ENCODE assay signal across 1 cellular context in the genomic region with DNA sequence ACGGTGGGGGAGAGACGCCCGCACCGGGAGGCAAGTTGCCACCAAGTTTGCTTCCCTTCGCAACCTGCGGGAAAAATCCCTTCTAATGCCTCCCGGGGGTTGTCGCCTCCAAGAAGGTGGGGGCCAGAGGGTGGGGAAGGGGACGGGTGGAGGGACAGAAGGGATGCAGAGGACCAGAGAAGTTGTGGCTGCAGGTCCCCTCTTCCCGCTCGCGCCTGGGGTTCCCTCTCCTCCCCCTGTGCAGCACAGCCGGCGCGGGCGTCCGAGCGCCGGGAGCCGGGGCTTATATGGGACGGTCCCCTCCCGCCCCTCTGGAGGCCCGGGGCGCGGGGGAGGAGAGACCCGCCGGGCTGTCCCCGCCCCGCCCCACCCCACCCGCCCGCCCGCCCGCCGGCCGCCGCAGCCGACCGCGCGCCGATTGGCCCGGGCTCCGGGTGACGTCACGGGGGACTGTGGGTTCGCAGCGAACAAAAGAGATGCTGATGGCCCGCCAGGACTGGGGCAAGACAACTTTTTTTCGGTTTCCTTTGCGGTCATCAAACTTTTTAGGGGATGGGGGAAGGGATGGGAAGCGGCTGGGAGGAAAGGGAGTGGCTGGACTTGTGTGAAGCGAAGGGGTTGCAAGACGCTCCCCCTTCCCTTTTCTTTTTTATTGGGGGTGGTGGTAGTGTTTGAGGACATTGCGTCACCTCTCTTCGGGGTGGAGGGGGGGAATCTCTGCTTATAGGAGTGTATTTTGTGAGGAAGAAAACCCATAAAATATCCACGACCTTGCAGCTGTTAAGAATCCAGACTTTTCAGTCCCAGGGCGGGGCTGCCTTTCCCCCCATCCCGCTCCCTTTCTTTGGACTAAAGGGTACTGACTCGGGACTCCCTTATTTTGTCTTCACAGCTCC.
A peak's percentile ranks its signal among the peaks of the same experiment; 100 is the strongest.
TF ChIP-seq lines count a peak whose summit lies in the region.

A gene (minus strand): TSS at position 260 of the 896 bp plus-strand sequence. CDS start 266 bp downstream, outside the sequence.

TF ChIP-seq in HepG2, 621 proteins besides CTCF, POLR2A, EP300 and RAD21 (continued from another document and continues in another):
- TF ChIP-seq, protein P1, sequence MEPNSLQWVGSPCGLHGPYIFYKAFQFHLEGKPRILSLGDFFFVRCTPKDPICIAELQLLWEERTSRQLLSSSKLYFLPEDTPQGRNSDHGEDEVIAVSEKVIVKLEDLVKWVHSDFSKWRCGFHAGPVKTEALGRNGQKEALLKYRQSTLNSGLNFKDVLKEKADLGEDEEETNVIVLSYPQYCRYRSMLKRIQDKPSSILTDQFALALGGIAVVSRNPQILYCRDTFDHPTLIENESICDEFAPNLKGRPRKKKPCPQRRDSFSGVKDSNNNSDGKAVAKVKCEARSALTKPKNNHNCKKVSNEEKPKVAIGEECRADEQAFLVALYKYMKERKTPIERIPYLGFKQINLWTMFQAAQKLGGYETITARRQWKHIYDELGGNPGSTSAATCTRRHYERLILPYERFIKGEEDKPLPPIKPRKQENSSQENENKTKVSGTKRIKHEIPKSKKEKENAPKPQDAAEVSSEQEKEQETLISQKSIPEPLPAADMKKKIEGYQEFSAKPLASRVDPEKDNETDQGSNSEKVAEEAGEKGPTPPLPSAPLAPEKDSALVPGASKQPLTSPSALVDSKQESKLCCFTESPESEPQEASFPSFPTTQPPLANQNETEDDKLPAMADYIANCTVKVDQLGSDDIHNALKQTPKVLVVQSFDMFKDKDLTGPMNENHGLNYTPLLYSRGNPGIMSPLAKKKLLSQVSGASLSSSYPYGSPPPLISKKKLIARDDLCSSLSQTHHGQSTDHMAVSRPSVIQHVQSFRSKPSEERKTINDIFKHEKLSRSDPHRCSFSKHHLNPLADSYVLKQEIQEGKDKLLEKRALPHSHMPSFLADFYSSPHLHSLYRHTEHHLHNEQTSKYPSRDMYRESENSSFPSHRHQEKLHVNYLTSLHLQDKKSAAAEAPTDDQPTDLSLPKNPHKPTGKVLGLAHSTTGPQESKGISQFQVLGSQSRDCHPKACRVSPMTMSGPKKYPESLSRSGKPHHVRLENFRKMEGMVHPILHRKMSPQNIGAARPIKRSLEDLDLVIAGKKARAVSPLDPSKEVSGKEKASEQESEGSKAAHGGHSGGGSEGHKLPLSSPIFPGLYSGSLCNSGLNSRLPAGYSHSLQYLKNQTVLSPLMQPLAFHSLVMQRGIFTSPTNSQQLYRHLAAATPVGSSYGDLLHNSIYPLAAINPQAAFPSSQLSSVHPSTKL (CRISPR knock-in tag; IDR thresholded peaks at IDR 0.05) = peak; percentile 60
- TF ChIP-seq ZNF878 (CRISPR knock-in tag; IDR thresholded peaks at IDR 0.05) = peak; percentile 35; the same call in 1 of the 2 replicates
- TF ChIP-seq, protein P2, sequence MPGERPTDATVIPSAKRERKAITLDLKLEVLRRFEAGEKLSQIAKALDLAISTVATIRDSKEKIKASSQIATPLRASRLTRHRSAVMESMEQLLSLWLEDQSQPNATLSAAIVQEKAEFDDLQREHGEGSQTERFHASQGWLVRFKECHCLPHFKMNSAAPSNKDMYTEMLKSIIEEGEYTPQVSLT (CRISPR knock-in tag; IDR thresholded peaks at IDR 0.05; ENCODE audit: borderline replicate concordance, low read depth) = no peak; the same call in 1 of the 2 replicates
- 0 out of 2 replicates have a peak, but pooled peaks have one; percentile 82 for TF ChIP-seq ZNF589 (CRISPR knock-in tag; conservative IDR thresholded peaks at IDR 0.05)
- peak; percentile 83 for TF ChIP-seq PCBP2 (optimal IDR thresholded peaks at IDR 0.05; ENCODE audit: low read depth, low read length, poor library complexity, severe bottlenecking)
- TF ChIP-seq, protein P3, sequence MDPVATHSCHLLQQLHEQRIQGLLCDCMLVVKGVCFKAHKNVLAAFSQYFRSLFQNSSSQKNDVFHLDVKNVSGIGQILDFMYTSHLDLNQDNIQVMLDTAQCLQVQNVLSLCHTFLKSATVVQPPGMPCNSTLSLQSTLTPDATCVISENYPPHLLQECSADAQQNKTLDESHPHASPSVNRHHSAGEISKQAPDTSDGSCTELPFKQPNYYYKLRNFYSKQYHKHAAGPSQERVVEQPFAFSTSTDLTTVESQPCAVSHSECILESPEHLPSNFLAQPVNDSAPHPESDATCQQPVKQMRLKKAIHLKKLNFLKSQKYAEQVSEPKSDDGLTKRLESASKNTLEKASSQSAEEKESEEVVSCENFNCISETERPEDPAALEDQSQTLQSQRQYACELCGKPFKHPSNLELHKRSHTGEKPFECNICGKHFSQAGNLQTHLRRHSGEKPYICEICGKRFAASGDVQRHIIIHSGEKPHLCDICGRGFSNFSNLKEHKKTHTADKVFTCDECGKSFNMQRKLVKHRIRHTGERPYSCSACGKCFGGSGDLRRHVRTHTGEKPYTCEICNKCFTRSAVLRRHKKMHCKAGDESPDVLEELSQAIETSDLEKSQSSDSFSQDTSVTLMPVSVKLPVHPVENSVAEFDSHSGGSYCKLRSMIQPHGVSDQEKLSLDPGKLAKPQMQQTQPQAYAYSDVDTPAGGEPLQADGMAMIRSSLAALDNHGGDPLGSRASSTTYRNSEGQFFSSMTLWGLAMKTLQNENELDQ (CRISPR knock-in tag; IDR thresholded peaks at IDR 0.05; ENCODE audit: borderline replicate concordance) = peak; percentile 61; the same call in 1 of the 2 replicates
- no peak; the same call in 1 of the 2 replicates for TF ChIP-seq PHF21A (CRISPR knock-in tag; IDR thresholded peaks at IDR 0.05)
- TF ChIP-seq ZNF350 (CRISPR knock-in tag; IDR thresholded peaks at IDR 0.05; ENCODE audit: borderline replicate concordance, low read depth) = peak; percentile 94
- TF ChIP-seq EHMT2 (IDR thresholded peaks at IDR 0.05; ENCODE audit: borderline replicate concordance, low read depth, low read length) = no peak
- TF ChIP-seq, protein P4, sequence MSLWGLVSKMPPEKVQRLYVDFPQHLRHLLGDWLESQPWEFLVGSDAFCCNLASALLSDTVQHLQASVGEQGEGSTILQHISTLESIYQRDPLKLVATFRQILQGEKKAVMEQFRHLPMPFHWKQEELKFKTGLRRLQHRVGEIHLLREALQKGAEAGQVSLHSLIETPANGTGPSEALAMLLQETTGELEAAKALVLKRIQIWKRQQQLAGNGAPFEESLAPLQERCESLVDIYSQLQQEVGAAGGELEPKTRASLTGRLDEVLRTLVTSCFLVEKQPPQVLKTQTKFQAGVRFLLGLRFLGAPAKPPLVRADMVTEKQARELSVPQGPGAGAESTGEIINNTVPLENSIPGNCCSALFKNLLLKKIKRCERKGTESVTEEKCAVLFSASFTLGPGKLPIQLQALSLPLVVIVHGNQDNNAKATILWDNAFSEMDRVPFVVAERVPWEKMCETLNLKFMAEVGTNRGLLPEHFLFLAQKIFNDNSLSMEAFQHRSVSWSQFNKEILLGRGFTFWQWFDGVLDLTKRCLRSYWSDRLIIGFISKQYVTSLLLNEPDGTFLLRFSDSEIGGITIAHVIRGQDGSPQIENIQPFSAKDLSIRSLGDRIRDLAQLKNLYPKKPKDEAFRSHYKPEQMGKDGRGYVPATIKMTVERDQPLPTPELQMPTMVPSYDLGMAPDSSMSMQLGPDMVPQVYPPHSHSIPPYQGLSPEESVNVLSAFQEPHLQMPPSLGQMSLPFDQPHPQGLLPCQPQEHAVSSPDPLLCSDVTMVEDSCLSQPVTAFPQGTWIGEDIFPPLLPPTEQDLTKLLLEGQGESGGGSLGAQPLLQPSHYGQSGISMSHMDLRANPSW (CRISPR knock-in tag; IDR thresholded peaks at IDR 0.05; ENCODE audit: borderline replicate concordance) = no peak
- TF ChIP-seq NR2F2 (IDR thresholded peaks at IDR 0.05; ENCODE audit: borderline replicate concordance, low read depth) = peak; percentile 16; the same call in 1 of the 2 replicates
- 0 out of 2 replicates have a peak, but pooled peaks have one; percentile 37 for TF ChIP-seq ZFP36L1 (CRISPR knock-in tag; IDR thresholded peaks at IDR 0.05)
- peak; percentile 97 for TF ChIP-seq DNMT3B (CRISPR knock-in tag; conservative IDR thresholded peaks at IDR 0.05)
- no peak for TF ChIP-seq MATR3 (CRISPR knock-in tag; IDR thresholded peaks at IDR 0.05)
- peak; percentile 75 for TF ChIP-seq MTA1 (CRISPR knock-in tag; IDR thresholded peaks at IDR 0.05; ENCODE audit: borderline replicate concordance)
- TF ChIP-seq, protein P5, sequence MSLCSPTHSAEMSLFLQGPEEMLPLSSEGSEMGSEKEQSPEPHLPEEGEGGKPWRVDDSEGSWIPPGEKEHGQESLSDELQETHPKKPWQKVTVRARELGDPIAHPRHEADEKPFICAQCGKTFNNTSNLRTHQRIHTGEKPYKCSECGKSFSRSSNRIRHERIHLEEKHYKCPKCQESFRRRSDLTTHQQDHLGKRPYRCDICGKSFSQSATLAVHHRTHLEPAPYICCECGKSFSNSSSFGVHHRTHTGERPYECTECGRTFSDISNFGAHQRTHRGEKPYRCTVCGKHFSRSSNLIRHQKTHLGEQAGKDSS (CRISPR knock-in tag; IDR thresholded peaks at IDR 0.05; ENCODE audit: borderline replicate concordance, low read depth) = no peak
- TF ChIP-seq, protein P6, sequence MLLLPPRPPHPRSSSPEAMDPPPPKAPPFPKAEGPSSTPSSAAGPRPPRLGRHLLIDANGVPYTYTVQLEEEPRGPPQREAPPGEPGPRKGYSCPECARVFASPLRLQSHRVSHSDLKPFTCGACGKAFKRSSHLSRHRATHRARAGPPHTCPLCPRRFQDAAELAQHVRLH (CRISPR knock-in tag; IDR thresholded peaks at IDR 0.05; ENCODE audit: borderline replicate concordance, low read depth) = peak; percentile 94
- TF ChIP-seq CENPT (CRISPR knock-in tag; IDR thresholded peaks at IDR 0.05; ENCODE audit: low read depth) = 0 out of 2 replicates have a peak, but pooled peaks have one; percentile 41
- TF ChIP-seq TOPORS (CRISPR knock-in tag; IDR thresholded peaks at IDR 0.05) = peak; percentile 87; the same call in 1 of the 2 replicates
- peak; percentile 92; the same call in 1 of the 2 replicates for TF ChIP-seq THYN1 (CRISPR knock-in tag; IDR thresholded peaks at IDR 0.05; ENCODE audit: borderline replicate concordance, low read depth)
- TF ChIP-seq ZNF75D (CRISPR knock-in tag; IDR thresholded peaks at IDR 0.05; ENCODE audit: borderline replicate concordance) = no peak
- TF ChIP-seq PHB2 (IDR thresholded peaks at IDR 0.05; ENCODE audit: partially characterized antibody) = no peak
- TF ChIP-seq ZNF274 (CRISPR knock-in tag; IDR thresholded peaks at IDR 0.05) = peak; percentile 44; the same call in 1 of the 2 replicates
- TF ChIP-seq CREM (IDR thresholded peaks at IDR 0.05) = peak; percentile 72
- TF ChIP-seq CREM (CRISPR knock-in tag; IDR thresholded peaks at IDR 0.05) = no peak
- peak; percentile 99 for TF ChIP-seq ZNF670 (CRISPR knock-in tag; IDR thresholded peaks at IDR 0.05; ENCODE audit: borderline replicate concordance)
- TF ChIP-seq GPN1 (CRISPR knock-in tag; IDR thresholded peaks at IDR 0.05; ENCODE audit: borderline replicate concordance) = no peak
- peak; percentile 79; the same call in 1 of the 2 replicates for TF ChIP-seq ZNF232 (CRISPR knock-in tag; IDR thresholded peaks at IDR 0.05; ENCODE audit: borderline replicate concordance)
- TF ChIP-seq GZF1 (CRISPR knock-in tag; IDR thresholded peaks at IDR 0.05) = peak; percentile 81; the same call in 1 of the 2 replicates
- TF ChIP-seq, protein P7, sequence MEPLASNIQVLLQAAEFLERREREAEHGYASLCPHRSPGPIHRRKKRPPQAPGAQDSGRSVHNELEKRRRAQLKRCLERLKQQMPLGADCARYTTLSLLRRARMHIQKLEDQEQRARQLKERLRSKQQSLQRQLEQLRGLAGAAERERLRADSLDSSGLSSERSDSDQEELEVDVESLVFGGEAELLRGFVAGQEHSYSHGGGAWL (CRISPR knock-in tag; IDR thresholded peaks at IDR 0.05) = peak; percentile 84; the same call in 1 of the 2 replicates
- TF ChIP-seq, protein P8, sequence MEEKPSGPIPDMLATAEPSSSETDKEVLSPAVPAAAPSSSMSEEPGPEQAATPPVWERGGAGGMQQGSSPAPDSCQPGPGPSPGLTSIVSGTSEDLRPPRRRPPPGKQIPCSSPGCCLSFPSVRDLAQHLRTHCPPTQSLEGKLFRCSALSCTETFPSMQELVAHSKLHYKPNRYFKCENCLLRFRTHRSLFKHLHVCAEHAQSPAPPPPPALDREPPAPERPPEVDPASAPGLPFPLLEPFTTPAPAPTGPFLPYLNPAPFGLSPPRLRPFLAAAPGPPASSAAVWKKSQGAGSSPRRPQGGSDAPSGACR (CRISPR knock-in tag; IDR thresholded peaks at IDR 0.05) = peak; percentile 16; the same call in 1 of the 2 replicates
- no peak; the same call in 1 of the 2 replicates for TF ChIP-seq ZNF317 (CRISPR knock-in tag; IDR thresholded peaks at IDR 0.05)
- no peak for TF ChIP-seq NONO (IDR thresholded peaks at IDR 0.05)
- TF ChIP-seq NONO (CRISPR knock-in tag; conservative IDR thresholded peaks at IDR 0.05) = peak; percentile 96
- TF ChIP-seq, protein P9, sequence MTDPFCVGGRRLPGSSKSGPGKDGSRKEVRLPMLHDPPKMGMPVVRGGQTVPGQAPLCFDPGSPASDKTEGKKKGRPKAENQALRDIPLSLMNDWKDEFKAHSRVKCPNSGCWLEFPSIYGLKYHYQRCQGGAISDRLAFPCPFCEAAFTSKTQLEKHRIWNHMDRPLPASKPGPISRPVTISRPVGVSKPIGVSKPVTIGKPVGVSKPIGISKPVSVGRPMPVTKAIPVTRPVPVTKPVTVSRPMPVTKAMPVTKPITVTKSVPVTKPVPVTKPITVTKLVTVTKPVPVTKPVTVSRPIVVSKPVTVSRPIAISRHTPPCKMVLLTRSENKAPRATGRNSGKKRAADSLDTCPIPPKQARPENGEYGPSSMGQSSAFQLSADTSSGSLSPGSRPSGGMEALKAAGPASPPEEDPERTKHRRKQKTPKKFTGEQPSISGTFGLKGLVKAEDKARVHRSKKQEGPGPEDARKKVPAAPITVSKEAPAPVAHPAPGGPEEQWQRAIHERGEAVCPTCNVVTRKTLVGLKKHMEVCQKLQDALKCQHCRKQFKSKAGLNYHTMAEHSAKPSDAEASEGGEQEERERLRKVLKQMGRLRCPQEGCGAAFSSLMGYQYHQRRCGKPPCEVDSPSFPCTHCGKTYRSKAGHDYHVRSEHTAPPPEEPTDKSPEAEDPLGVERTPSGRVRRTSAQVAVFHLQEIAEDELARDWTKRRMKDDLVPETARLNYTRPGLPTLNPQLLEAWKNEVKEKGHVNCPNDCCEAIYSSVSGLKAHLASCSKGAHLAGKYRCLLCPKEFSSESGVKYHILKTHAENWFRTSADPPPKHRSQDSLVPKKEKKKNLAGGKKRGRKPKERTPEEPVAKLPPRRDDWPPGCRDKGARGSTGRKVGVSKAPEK (CRISPR knock-in tag; IDR thresholded peaks at IDR 0.05; ENCODE audit: borderline replicate concordance) = no peak
- TF ChIP-seq ZNF772 (CRISPR knock-in tag; IDR thresholded peaks at IDR 0.05) = peak; percentile 76
- peak; percentile 68 for TF ChIP-seq MEIS2 (CRISPR knock-in tag; IDR thresholded peaks at IDR 0.05)
- TF ChIP-seq, protein P10, sequence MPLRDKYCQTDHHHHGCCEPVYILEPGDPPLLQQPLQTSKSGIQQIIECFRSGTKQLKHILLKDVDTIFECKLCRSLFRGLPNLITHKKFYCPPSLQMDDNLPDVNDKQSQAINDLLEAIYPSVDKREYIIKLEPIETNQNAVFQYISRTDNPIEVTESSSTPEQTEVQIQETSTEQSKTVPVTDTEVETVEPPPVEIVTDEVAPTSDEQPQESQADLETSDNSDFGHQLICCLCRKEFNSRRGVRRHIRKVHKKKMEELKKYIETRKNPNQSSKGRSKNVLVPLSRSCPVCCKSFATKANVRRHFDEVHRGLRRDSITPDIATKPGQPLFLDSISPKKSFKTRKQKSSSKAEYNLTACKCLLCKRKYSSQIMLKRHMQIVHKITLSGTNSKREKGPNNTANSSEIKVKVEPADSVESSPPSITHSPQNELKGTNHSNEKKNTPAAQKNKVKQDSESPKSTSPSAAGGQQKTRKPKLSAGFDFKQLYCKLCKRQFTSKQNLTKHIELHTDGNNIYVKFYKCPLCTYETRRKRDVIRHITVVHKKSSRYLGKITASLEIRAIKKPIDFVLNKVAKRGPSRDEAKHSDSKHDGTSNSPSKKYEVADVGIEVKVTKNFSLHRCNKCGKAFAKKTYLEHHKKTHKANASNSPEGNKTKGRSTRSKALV (CRISPR knock-in tag; IDR thresholded peaks at IDR 0.05) = 0 out of 2 replicates have a peak, but pooled peaks have one; percentile 16
- TF ChIP-seq ZNF775 (CRISPR knock-in tag; IDR thresholded peaks at IDR 0.05; ENCODE audit: borderline replicate concordance) = no peak
- no peak for TF ChIP-seq ZNF337 (CRISPR knock-in tag; IDR thresholded peaks at IDR 0.05; ENCODE audit: borderline replicate concordance, low read depth)
